In genomic region chr2:180133736-180134135, GRCh38 we compare ENCODE assay signal across 23 cellular contexts.
"Had no signal": no experiment of that assay in that cellular context is flagged by ENCODE, and none has a peak within 500 bp of the region (broad histone marks: within the 10 kb centered on the region; RNA-seq: fewer than 3 reads in every experiment).

No MANE protein-coding gene starts in this region.

- H3K9me3 ChIP-seq: MG63 had no signal

- H3K36me3 Mint-ChIP-seq: activated CD4-positive, alpha-beta memory T cell treated with anti-CD3 and anti-CD28 coated beads for 36 hours; activated naive CD4-positive, alpha-beta T cell treated with anti-CD3 and anti-CD28 coated beads, Interleukin-2, amount 50 U/mL, for 24 hours; T-cell had no signal

- DNase-seq: activated CD4-positive, alpha-beta memory T cell treated with anti-CD3 and anti-CD28 coated beads for 36 hours; activated CD4-positive, alpha-beta T cell treated with anti-CD3 and anti-CD28 coated beads, Interleukin-2, amount 10 ng/mL, durations not matched to agents 7 days and 5 days; activated CD4-positive, CD25-positive, alpha-beta regulatory T cell; activated CD8-positive, alpha-beta memory T cell treated with anti-CD3 and anti-CD28 coated beads for 24 hours; activated T-cell treated with anti-CD3 and anti-CD28 coated beads, Interleukin-2, amount 50 U/mL, for 48 hours; aorta; MG63; NCI-H1092 treated with DMSO at 0.1 percent for 48 hours; NCI-H1694 treated with DMSO at 0.1 percent for 48 hours; NCI-H2029 treated with DMSO at 0.1 percent for 48 hours; NCI-H526; NCI-H82; RPMI8226; T-cell; T-helper 2 cell; T1000 had no signal

- H3K4me1 Mint-ChIP-seq: activated CD4-positive, alpha-beta T cell treated with anti-CD3 and anti-CD28 coated beads, Interleukin-2, amount 10 ng/mL, durations not matched to agents 7 days and 5 days; activated naive CD4-positive, alpha-beta T cell treated with anti-CD3 and anti-CD28 coated beads, Interleukin-2, amount 50 U/mL, for 24 hours; activated T-helper 17 cell treated with anti-CD3 and anti-CD28 coated beads, Interleukin-2, amount 50 U/mL, for 72 hours; central memory CD8-positive, alpha-beta T cell; T-cell had no signal

- H3K4me3 Mint-ChIP-seq: activated CD4-positive, alpha-beta memory T cell treated with anti-CD3 and anti-CD28 coated beads for 36 hours; activated CD4-positive, alpha-beta T cell treated with anti-CD3 and anti-CD28 coated beads, Interleukin-2, amount 10 ng/mL, durations not matched to agents 7 days and 5 days; activated naive CD4-positive, alpha-beta T cell treated with anti-CD3 and anti-CD28 coated beads, Interleukin-2, amount 50 U/mL, for 24 hours; activated T-helper 17 cell treated with anti-CD3 and anti-CD28 coated beads, Interleukin-2, amount 50 U/mL, for 72 hours; central memory CD8-positive, alpha-beta T cell; T-cell had no signal

- H3K27me3 ChIP-seq: MG63 had no signal

- H3K36me3 ChIP-seq: MG63 had no signal

- H3K9me3 Mint-ChIP-seq: activated CD4-positive, alpha-beta memory T cell treated with anti-CD3 and anti-CD28 coated beads for 36 hours; activated CD4-positive, alpha-beta T cell treated with anti-CD3 and anti-CD28 coated beads, Interleukin-2, amount 10 ng/mL, durations not matched to agents 7 days and 5 days; activated naive CD4-positive, alpha-beta T cell treated with anti-CD3 and anti-CD28 coated beads, Interleukin-2, amount 50 U/mL, for 24 hours; activated T-helper 17 cell treated with anti-CD3 and anti-CD28 coated beads, Interleukin-2, amount 50 U/mL, for 72 hours; central memory CD8-positive, alpha-beta T cell; T-cell had no signal

- H3K27ac Mint-ChIP-seq: activated CD4-positive, alpha-beta memory T cell treated with anti-CD3 and anti-CD28 coated beads for 36 hours; activated CD4-positive, alpha-beta T cell treated with anti-CD3 and anti-CD28 coated beads, Interleukin-2, amount 10 ng/mL, durations not matched to agents 7 days and 5 days; activated naive CD4-positive, alpha-beta T cell treated with anti-CD3 and anti-CD28 coated beads, Interleukin-2, amount 50 U/mL, for 24 hours; activated T-helper 17 cell treated with anti-CD3 and anti-CD28 coated beads, Interleukin-2, amount 50 U/mL, for 72 hours; T-cell had no signal

- H3K4me3 ChIP-seq: MG63, SK-N-MC had no signal

- ATAC-seq: activated T-helper 17 cell treated with anti-CD3 and anti-CD28 coated beads, Interleukin-2, amount 50 U/mL, for 72 hours; Panc1; Right ventricle myocardium inferior; T-cell had no signal

- H3K27ac ChIP-seq: SK-N-MC, VCaP had no signal
